Comparison of ENCODE assay signal across 8 cellular contexts in genomic region chr1:20507248-20507563, GRCh38. TPM values are rescaled to one million over a fixed set of nuclear protein-coding genes. Genes with fewer than 3 reads are reported as not detected.
DNase-seq lines count a peak whose midpoint lies in the region; ATAC-seq and TF ChIP-seq lines count a peak whose summit lies in the region.

No MANE protein-coding gene starts in this region.

- H4K20me1 ChIP-seq in HCT116 (ENCODE audit: insufficient read depth): no peaks in the 10 kb centered on the region

- CTCF ChIA-PET in HCT116 (lab: Charles Lee): no interaction called here
- CTCF ChIA-PET in activated CD4-positive, alpha-beta memory T cell treated with anti-CD3 and anti-CD28 coated beads for 36 hours (lab: Charles Lee): no interaction called here

- H3K36me3 ChIP-seq in CD4-positive, CD25-positive, alpha-beta regulatory T cell (ENCODE audit: control insufficient read depth, insufficient read depth, low read length): peaks cover 20% of the 10 kb centered on the region
- peaks cover 5 to 23% of the 10 kb centered on the region in 2 experiments; a peak in 3 of 4 replicates for H3K36me3 ChIP-seq in HCT116 (ENCODE audit: control insufficient read depth in 1 of 2, insufficient read depth in 2 of 2, low read length in 2 of 2)
- H3K36me3 ChIP-seq in iPS-15b (ENCODE audit: control insufficient read depth, insufficient read depth, low read length): peaks cover 1% of the 10 kb centered on the region

- RAD21 ChIA-PET in HCT116 (lab: Charles Lee; ENCODE audit: low non-redundant PET in 1 of 2, low total read pairs in 2 of 2, uncharacterized antibody in 2 of 2, unreplicated experiment in 2 of 2): no interaction called here

- no TSS peak for BruUV-seq in HCT116 (replicated peaks; lab: Mats Ljungman, UMichigan)

- H3K4me1 ChIP-seq in CD4-positive, CD25-positive, alpha-beta regulatory T cell (ENCODE audit: control insufficient read depth, insufficient read depth, low read length, poor library complexity, severe bottlenecking): peaks cover 23% of the 10 kb centered on the region
- H3K4me1 ChIP-seq in HCT116 (ENCODE audit: control insufficient read depth in 1 of 2, insufficient read depth in 2 of 2, low read length in 2 of 2): peaks cover 13 to 20% of the 10 kb centered on the region in 2 experiments
- H3K4me1 ChIP-seq in iPS-15b (ENCODE audit: control insufficient read depth, insufficient read depth, low read length): no peaks in the 10 kb centered on the region

- TF ChIP-seq CTCF in HCT116 (IDR thresholded peaks at IDR 0.05 in 2 of 3, conservative IDR thresholded peaks at IDR 0.05 in 1 of 3; ENCODE audit: borderline replicate concordance in 1 of 3, insufficient read depth in 1 of 3, low read depth in 2 of 3, low read length in 2 of 3): no peak

- H3K9me3 Mint-ChIP-seq in CD4-positive, CD25-positive, alpha-beta regulatory T cell: no peaks in the 10 kb centered on the region
- no peaks in the 10 kb centered on the region for H3K9me3 Mint-ChIP-seq in activated CD4-positive, alpha-beta memory T cell treated with anti-CD3 and anti-CD28 coated beads for 36 hours

- H3K27ac ChIP-seq in CD4-positive, CD25-positive, alpha-beta regulatory T cell (ENCODE audit: insufficient read depth, low read length, poor library complexity, severe bottlenecking): peak overlapping the region; percentile 96
- H3K27ac ChIP-seq in HCT116 (ENCODE audit: low read depth, low read length) (peak overlapping the region; percentile 76), substantia nigra (ENCODE audit: low read depth, low read length, poor library complexity, severe bottlenecking) (peak overlapping the region; percentile 71)

- TF ChIP-seq RAD21 in HCT116 (IDR thresholded peaks at IDR 0.05; ENCODE audit: low read depth): no peak

- peak overlapping the region; percentile 96 for H3K4me2 ChIP-seq in HCT116 (ENCODE audit: low read length)

- H3K27me3 ChIP-seq in CD4-positive, CD25-positive, alpha-beta regulatory T cell (ENCODE audit: control insufficient read depth, insufficient read depth, low read length): peaks cover 5% of the 10 kb centered on the region
- H3K27me3 ChIP-seq in HCT116 (ENCODE audit: insufficient read depth, low read length) (no peaks in the 10 kb centered on the region), iPS-15b (ENCODE audit: control insufficient read depth, insufficient read depth, low read length) (no peaks in the 10 kb centered on the region)

- H2AFZ ChIP-seq in HCT116 (ENCODE audit: low read depth, low read length, poor library complexity, severe bottlenecking): no peak overlapping the region

- peak overlapping the region; percentile 89 for H3K4me3 ChIP-seq in CD4-positive, CD25-positive, alpha-beta regulatory T cell (ENCODE audit: low read depth, low read length)
- H3K4me3 ChIP-seq in HCT116 (replicated peaks in 1 of 2; ENCODE audit: low read depth in 1 of 2, low read length in 2 of 2) (peak overlapping the region; percentile 97 to 100), iPS-15b (ENCODE audit: low read depth, low read length) (peak overlapping the region; percentile 83)

- TF ChIP-seq POLR2A in HCT116 (IDR thresholded peaks at IDR 0.05; ENCODE audit: borderline replicate concordance, extremely low read depth, insufficient read depth, insufficient read length): no peak

- H3K4me1 Mint-ChIP-seq in CD4-positive, CD25-positive, alpha-beta regulatory T cell: peaks cover 6 to 36% (median 21%) of the 10 kb centered on the region in 4 donors
- peaks cover 16% of the 10 kb centered on the region for H3K4me1 Mint-ChIP-seq in activated CD4-positive, alpha-beta memory T cell treated with anti-CD3 and anti-CD28 coated beads for 36 hours (ENCODE audit: low read depth)

- H3K9ac ChIP-seq in HCT116 (ENCODE audit: low read length) (peak overlapping the region; percentile 92), iPS-15b (ENCODE audit: low read depth, low read length) (no peak overlapping the region)

- no peak for DNase-seq in CD4-positive, CD25-positive, alpha-beta regulatory T cell
- no peak for DNase-seq in HCT116 (ENCODE audit: low read depth, low spot score)
- no peak for DNase-seq in activated CD4-positive, alpha-beta memory T cell treated with anti-CD3 and anti-CD28 coated beads for 36 hours
- DNase-seq in substantia nigra (lab: John Stamatoyannopoulos, UW): no peak
- DNase-seq in dermis blood vessel endothelial cell: no peak
- no peak for DNase-seq in occipital lobe (lab: John Stamatoyannopoulos, UW)
- no peak for DNase-seq in activated CD4-positive, alpha-beta T cell treated with anti-CD3 and anti-CD28 coated beads for 48 hours

- H3K36me3 Mint-ChIP-seq in CD4-positive, CD25-positive, alpha-beta regulatory T cell: peaks cover 4% of the 10 kb centered on the region
- H3K36me3 Mint-ChIP-seq in activated CD4-positive, alpha-beta memory T cell treated with anti-CD3 and anti-CD28 coated beads for 36 hours: peaks cover 8% of the 10 kb centered on the region

- peaks cover 54% of the 10 kb centered on the region for H3K79me2 ChIP-seq in HCT116 (ENCODE audit: insufficient read depth, low read length)

- POLR2A ChIA-PET in HCT116 (lab: Charles Lee): no interaction called here
- POLR2A ChIA-PET in activated CD4-positive, alpha-beta memory T cell treated with anti-CD3 and anti-CD28 coated beads for 36 hours (lab: Charles Lee): interaction anchor here (1.0 kb wide), 1 partner anchor 23 kb away, joined by 3 read pairs; no protein-coding TSS in a partner anchor

- H3K27me3 Mint-ChIP-seq in CD4-positive, CD25-positive, alpha-beta regulatory T cell: peaks cover 7% of the 10 kb centered on the region
- H3K27me3 Mint-ChIP-seq in activated CD4-positive, alpha-beta memory T cell treated with anti-CD3 and anti-CD28 coated beads for 36 hours: no peaks in the 10 kb centered on the region

- no peaks in the 10 kb centered on the region for H3K9me2 ChIP-seq in HCT116 (ENCODE audit: insufficient read depth)

- H3K9me3 ChIP-seq in CD4-positive, CD25-positive, alpha-beta regulatory T cell (ENCODE audit: control insufficient read depth in 2 of 2, low read length in 2 of 2): no peaks in the 10 kb centered on the region
- H3K9me3 ChIP-seq in HCT116 (ENCODE audit: control insufficient read depth in 1 of 2, insufficient read depth in 1 of 2, low read depth in 1 of 2, low read length in 2 of 2): no peaks in the 10 kb centered on the region
- H3K9me3 ChIP-seq in iPS-15b (ENCODE audit: control insufficient read depth, insufficient read depth, low read length): no peaks in the 10 kb centered on the region

- intact Hi-C loops in HCT116 (cut with micrococcal nuclease): no loop called here
- intact Hi-C loops in activated CD4-positive, alpha-beta memory T cell treated with anti-CD3 and anti-CD28 coated beads for 36 hours (cut with micrococcal nuclease): loop anchor here (5.0 kb wide), 1 partner anchor 125 kb away; the partner anchor contains the start of gene PINK1

- H3K4me3 Mint-ChIP-seq in CD4-positive, CD25-positive, alpha-beta regulatory T cell: peak overlapping the region; percentile 86 to 97 (median 91)
- peak overlapping the region; percentile 89 for H3K4me3 Mint-ChIP-seq in activated CD4-positive, alpha-beta memory T cell treated with anti-CD3 and anti-CD28 coated beads for 36 hours

- ATAC-seq in CD4-positive, CD25-positive, alpha-beta regulatory T cell (ENCODE audit: low read depth in 2 of 2): no peak
- peak; percentile 28 for ATAC-seq in HCT116

- H3K27ac Mint-ChIP-seq in CD4-positive, CD25-positive, alpha-beta regulatory T cell: peak overlapping the region; percentile 80 to 92 (median 82)
- peak overlapping the region; percentile 78 for H3K27ac Mint-ChIP-seq in activated CD4-positive, alpha-beta memory T cell treated with anti-CD3 and anti-CD28 coated beads for 36 hours

TF ChIP-seq in HCT116, 20 proteins besides CTCF, POLR2A, EP300 and RAD21:
- TF ChIP-seq EZH2 (IDR thresholded peaks at IDR 0.05) (no peak), SRF (IDR thresholded peaks at IDR 0.05; ENCODE audit: low read depth) (no peak), YY1 (IDR thresholded peaks at IDR 0.05; ENCODE audit: extremely low read depth, insufficient replicate concordance, low read depth, low read length) (no peak), SIN3A (IDR thresholded peaks at IDR 0.05; ENCODE audit: low read depth) (no peak), SP1 (IDR thresholded peaks at IDR 0.05; ENCODE audit: low read depth) (no peak)
- TF ChIP-seq, protein P1, sequence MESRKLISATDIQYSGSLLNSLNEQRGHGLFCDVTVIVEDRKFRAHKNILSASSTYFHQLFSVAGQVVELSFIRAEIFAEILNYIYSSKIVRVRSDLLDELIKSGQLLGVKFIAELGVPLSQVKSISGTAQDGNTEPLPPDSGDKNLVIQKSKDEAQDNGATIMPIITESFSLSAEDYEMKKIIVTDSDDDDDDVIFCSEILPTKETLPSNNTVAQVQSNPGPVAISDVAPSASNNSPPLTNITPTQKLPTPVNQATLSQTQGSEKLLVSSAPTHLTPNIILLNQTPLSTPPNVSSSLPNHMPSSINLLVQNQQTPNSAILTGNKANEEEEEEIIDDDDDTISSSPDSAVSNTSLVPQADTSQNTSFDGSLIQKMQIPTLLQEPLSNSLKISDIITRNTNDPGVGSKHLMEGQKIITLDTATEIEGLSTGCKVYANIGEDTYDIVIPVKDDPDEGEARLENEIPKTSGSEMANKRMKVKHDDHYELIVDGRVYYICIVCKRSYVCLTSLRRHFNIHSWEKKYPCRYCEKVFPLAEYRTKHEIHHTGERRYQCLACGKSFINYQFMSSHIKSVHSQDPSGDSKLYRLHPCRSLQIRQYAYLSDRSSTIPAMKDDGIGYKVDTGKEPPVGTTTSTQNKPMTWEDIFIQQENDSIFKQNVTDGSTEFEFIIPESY (IDR thresholded peaks at IDR 0.05; ENCODE audit: extremely low read depth, insufficient replicate concordance, low read length): no peak

RNA-seq across cellular contexts. Expression of gene MUL1, which starts 0.7 kb away (rescaled TPM):
- 20.4 TPM for total RNA-seq in CD4-positive, CD25-positive, alpha-beta regulatory T cell
- polyA plus RNA-seq in CD4-positive, CD25-positive, alpha-beta regulatory T cell: 10 to 100 TPM; 30.9 to 47.0 (median 35.3) TPM
- total RNA-seq in HCT116 (2021; ENCODE audit: unreplicated experiment) (24.7 TPM), dermis blood vessel endothelial cell (41.0 and 53.6 TPM in 2 replicates), occipital lobe (17.5 TPM)
- polyA plus RNA-seq in HCT116 (2012): 19.2 and 21.0 TPM in 2 replicates
- total RNA-seq in activated CD4-positive, alpha-beta memory T cell treated with anti-CD3 and anti-CD28 coated beads for 36 hours: 10 to 100 TPM; 16.3 to 16.7 TPM

RNA-seq across cellular contexts. Expression of gene CAMK2N1, which starts 21.2 kb away (rescaled TPM):
- total RNA-seq in CD4-positive, CD25-positive, alpha-beta regulatory T cell: 1.7 TPM
- under 1 TPM; 0.24 to 0.37 (median 0.29) TPM for polyA plus RNA-seq in CD4-positive, CD25-positive, alpha-beta regulatory T cell
- total RNA-seq in HCT116 (2021; ENCODE audit: unreplicated experiment) (20.5 TPM), dermis blood vessel endothelial cell (3.7 and 7.8 TPM in 2 replicates), occipital lobe (77.2 TPM)
- polyA plus RNA-seq in HCT116 (2012): 12.3 and 14.2 TPM in 2 replicates
- under 1 TPM; 0.81 to 0.87 TPM for total RNA-seq in activated CD4-positive, alpha-beta memory T cell treated with anti-CD3 and anti-CD28 coated beads for 36 hours

RNA-seq across cellular contexts. Expression of gene FAM43B, which starts 45.2 kb away (rescaled TPM):
- not detected for total RNA-seq in CD4-positive, CD25-positive, alpha-beta regulatory T cell
- polyA plus RNA-seq in CD4-positive, CD25-positive, alpha-beta regulatory T cell: not detected
- total RNA-seq in HCT116 (2021; ENCODE audit: unreplicated experiment) (not detected), dermis blood vessel endothelial cell (not detected in 2 replicates), occipital lobe (0.16 TPM)
- polyA plus RNA-seq in HCT116 (2012): not detected in 2 replicates
- total RNA-seq in activated CD4-positive, alpha-beta memory T cell treated with anti-CD3 and anti-CD28 coated beads for 36 hours: not detected
